ENCODE assay signal across 10 cellular contexts in the genomic region with DNA sequence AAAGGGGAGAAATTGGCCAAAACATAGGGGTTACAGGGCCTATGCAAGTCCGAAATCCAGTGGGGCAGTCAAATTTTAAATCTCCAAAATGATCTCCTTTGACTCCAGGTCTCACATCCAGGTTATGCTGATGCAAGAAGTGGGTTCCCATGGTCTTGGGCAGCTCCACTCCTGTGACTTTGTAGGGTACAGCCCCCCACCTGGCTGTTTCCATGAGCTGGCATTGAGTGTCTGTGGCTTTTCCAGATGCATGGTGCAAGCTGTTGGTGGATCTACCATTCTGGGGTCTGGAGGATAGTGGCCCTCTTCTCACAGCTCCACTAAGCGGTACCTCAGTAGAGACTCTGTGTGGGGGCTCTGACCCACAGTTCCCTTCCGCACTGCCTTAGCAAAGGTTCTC. TPM values are rescaled to one million over a fixed set of nuclear protein-coding genes. Genes with fewer than 3 reads are reported as not detected.
"Had no signal": no experiment of that assay in that cellular context is flagged by ENCODE, and none has a peak within 500 bp of the region (broad histone marks: within the 10 kb centered on the region; RNA-seq: fewer than 3 reads in every experiment).

No MANE protein-coding gene starts in this region.

RNA-seq across cellular contexts. Expression of a gene that starts 54.2 kb away (rescaled TPM):
- total RNA-seq: subcutaneous adipose tissue, suprapubic skin, thoracic aorta, thyroid gland, tibial nerve, transverse colon, upper lobe of left lung, upper lobe of right lung, ureter, vagina had no signal
